Comparison of ENCODE assay signal across 1 cellular context in genomic region chr1:156123356-156124196, GRCh38.
TF ChIP-seq lines count a peak whose summit lies in the region.

No MANE protein-coding gene starts in this region.

TF ChIP-seq in HepG2, 621 proteins besides CTCF, POLR2A, EP300 and RAD21 (continued from another document and continues in another):
- TF ChIP-seq, protein P1, sequence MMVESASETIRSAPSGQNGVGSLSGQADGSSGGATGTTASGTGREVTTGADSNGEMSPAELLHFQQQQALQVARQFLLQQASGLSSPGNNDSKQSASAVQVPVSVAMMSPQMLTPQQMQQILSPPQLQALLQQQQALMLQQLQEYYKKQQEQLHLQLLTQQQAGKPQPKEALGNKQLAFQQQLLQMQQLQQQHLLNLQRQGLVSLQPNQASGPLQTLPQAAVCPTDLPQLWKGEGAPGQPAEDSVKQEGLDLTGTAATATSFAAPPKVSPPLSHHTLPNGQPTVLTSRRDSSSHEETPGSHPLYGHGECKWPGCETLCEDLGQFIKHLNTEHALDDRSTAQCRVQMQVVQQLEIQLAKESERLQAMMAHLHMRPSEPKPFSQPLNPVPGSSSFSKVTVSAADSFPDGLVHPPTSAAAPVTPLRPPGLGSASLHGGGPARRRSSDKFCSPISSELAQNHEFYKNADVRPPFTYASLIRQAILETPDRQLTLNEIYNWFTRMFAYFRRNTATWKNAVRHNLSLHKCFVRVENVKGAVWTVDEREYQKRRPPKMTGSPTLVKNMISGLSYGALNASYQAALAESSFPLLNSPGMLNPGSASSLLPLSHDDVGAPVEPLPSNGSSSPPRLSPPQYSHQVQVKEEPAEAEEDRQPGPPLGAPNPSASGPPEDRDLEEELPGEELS (CRISPR knock-in tag; IDR thresholded peaks at IDR 0.05), result peak; percentile 75
- TF ChIP-seq ZBTB20 (CRISPR knock-in tag; IDR thresholded peaks at IDR 0.05; ENCODE audit: borderline replicate concordance, low read depth) (0 out of 2 replicates have a peak, but pooled peaks have one; percentile 23), ETV5 (CRISPR knock-in tag; IDR thresholded peaks at IDR 0.05; ENCODE audit: borderline replicate concordance) (no peak), EEA1 (CRISPR knock-in tag; IDR thresholded peaks at IDR 0.05; ENCODE audit: borderline replicate concordance) (no peak), RAD51 (IDR thresholded peaks at IDR 0.05; ENCODE audit: borderline replicate concordance) (no peak), SIN3B (IDR thresholded peaks at IDR 0.05; ENCODE audit: low read length) (no peak), KAT2B (IDR thresholded peaks at IDR 0.05; ENCODE audit: borderline replicate concordance, low read depth, low read length) (no peak), SYNCRIP (IDR thresholded peaks at IDR 0.05; ENCODE audit: insufficient read depth, low read depth, low read length) (no peak), ZSCAN30 (CRISPR knock-in tag; IDR thresholded peaks at IDR 0.05) (no peak), SOX13 (IDR thresholded peaks at IDR 0.05) (no peak), SOX13 (CRISPR knock-in tag; conservative IDR thresholded peaks at IDR 0.05 in 1 of 2, IDR thresholded peaks at IDR 0.05 in 1 of 2) (peak in 1 of 2 experiments; percentile 83; a peak in 2 of 4 replicates), SP1 (IDR thresholded peaks at IDR 0.05) (no peak), SP1 (CRISPR knock-in tag; IDR thresholded peaks at IDR 0.05) (no peak), HOXA7 (CRISPR knock-in tag; IDR thresholded peaks at IDR 0.05) (no peak), TCF7 (IDR thresholded peaks at IDR 0.05; ENCODE audit: low read depth) (no peak), ZNF609 (CRISPR knock-in tag; IDR thresholded peaks at IDR 0.05; ENCODE audit: borderline replicate concordance) (peak; percentile 37; the same call in 1 of the 2 replicates), U2AF2 (IDR thresholded peaks at IDR 0.05; ENCODE audit: low read depth, low read length) (no peak), ARID3A (IDR thresholded peaks at IDR 0.05; ENCODE audit: low read depth, low read length) (no peak), HIVEP1 (CRISPR knock-in tag; IDR thresholded peaks at IDR 0.05) (no peak), ZNF567 (CRISPR knock-in tag; IDR thresholded peaks at IDR 0.05; ENCODE audit: borderline replicate concordance) (no peak), REPIN1 (CRISPR knock-in tag; IDR thresholded peaks at IDR 0.05; ENCODE audit: borderline replicate concordance, low read depth) (no peak), MIER3 (CRISPR knock-in tag; IDR thresholded peaks at IDR 0.05; ENCODE audit: borderline replicate concordance) (peak; percentile 73; the same call in 1 of the 2 replicates)
- TF ChIP-seq, protein P2, sequence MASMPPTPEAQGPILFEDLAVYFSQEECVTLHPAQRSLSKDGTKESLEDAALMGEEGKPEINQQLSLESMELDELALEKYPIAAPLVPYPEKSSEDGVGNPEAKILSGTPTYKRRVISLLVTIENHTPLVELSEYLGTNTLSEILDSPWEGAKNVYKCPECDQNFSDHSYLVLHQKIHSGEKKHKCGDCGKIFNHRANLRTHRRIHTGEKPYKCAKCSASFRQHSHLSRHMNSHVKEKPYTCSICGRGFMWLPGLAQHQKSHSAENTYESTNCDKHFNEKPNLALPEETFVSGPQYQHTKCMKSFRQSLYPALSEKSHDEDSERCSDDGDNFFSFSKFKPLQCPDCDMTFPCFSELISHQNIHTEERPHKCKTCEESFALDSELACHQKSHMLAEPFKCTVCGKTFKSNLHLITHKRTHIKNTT (CRISPR knock-in tag; IDR thresholded peaks at IDR 0.05), result no peak
- TF ChIP-seq, protein P3, sequence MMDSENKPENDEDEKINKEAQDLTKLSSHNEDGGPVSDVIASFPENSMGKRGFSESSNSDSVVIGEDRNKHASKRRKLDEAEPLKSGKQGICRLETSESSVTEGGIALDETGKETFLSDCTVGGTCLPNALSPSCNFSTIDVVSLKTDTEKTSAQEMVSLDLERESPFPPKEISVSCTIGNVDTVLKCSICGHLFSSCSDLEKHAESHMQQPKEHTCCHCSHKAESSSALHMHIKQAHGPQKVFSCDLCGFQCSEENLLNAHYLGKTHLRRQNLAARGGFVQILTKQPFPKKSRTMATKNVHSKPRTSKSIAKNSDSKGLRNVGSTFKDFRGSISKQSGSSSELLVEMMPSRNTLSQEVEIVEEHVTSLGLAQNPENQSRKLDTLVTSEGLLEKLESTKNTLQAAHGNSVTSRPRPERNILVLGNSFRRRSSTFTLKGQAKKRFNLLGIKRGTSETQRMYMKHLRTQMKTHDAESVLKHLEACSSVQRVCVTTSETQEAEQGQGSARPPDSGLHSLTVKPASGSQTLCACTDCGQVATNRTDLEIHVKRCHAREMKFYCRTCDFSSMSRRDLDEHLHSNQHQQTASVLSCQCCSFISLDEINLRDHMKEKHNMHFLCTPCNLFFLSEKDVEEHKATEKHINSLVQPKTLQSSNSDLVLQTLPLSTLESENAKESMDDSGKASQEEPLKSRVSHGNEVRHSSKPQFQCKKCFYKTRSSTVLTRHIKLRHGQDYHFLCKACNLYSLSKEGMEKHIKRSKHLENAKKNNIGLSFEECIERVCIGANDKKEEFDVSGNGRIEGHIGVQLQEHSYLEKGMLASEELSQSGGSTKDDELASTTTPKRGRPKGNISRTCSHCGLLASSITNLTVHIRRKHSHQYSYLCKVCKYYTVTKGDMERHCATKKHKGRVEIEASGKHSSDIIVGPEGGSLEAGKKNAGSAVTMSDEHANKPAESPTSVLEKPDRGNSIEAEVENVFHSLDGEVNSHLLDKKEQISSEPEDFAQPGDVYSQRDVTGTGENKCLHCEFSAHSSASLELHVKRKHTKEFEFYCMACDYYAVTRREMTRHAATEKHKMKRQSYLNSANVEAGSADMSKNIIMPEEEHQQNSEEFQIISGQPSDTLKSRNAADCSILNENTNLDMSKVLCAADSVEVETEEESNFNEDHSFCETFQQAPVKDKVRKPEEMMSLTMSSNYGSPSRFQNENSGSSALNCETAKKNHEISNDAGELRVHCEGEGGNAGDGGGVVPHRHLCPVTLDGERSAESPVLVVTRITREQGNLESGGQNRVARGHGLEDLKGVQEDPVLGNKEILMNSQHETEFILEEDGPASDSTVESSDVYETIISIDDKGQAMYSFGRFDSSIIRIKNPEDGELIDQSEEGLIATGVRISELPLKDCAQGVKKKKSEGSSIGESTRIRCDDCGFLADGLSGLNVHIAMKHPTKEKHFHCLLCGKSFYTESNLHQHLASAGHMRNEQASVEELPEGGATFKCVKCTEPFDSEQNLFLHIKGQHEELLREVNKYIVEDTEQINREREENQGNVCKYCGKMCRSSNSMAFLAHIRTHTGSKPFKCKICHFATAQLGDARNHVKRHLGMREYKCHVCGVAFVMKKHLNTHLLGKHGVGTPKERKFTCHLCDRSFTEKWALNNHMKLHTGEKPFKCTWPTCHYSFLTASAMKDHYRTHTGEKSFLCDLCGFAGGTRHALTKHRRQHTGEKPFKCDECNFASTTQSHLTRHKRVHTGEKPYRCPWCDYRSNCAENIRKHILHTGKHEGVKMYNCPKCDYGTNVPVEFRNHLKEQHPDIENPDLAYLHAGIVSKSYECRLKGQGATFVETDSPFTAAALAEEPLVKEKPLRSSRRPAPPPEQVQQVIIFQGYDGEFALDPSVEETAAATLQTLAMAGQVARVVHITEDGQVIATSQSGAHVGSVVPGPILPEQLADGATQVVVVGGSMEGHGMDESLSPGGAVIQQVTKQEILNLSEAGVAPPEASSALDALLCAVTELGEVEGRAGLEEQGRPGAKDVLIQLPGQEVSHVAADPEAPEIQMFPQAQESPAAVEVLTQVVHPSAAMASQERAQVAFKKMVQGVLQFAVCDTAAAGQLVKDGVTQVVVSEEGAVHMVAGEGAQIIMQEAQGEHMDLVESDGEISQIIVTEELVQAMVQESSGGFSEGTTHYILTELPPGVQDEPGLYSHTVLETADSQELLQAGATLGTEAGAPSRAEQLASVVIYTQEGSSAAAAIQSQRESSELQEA (CRISPR knock-in tag; IDR thresholded peaks at IDR 0.05; ENCODE audit: not compliant biosample characterization), result no peak
- TF ChIP-seq, protein P4, sequence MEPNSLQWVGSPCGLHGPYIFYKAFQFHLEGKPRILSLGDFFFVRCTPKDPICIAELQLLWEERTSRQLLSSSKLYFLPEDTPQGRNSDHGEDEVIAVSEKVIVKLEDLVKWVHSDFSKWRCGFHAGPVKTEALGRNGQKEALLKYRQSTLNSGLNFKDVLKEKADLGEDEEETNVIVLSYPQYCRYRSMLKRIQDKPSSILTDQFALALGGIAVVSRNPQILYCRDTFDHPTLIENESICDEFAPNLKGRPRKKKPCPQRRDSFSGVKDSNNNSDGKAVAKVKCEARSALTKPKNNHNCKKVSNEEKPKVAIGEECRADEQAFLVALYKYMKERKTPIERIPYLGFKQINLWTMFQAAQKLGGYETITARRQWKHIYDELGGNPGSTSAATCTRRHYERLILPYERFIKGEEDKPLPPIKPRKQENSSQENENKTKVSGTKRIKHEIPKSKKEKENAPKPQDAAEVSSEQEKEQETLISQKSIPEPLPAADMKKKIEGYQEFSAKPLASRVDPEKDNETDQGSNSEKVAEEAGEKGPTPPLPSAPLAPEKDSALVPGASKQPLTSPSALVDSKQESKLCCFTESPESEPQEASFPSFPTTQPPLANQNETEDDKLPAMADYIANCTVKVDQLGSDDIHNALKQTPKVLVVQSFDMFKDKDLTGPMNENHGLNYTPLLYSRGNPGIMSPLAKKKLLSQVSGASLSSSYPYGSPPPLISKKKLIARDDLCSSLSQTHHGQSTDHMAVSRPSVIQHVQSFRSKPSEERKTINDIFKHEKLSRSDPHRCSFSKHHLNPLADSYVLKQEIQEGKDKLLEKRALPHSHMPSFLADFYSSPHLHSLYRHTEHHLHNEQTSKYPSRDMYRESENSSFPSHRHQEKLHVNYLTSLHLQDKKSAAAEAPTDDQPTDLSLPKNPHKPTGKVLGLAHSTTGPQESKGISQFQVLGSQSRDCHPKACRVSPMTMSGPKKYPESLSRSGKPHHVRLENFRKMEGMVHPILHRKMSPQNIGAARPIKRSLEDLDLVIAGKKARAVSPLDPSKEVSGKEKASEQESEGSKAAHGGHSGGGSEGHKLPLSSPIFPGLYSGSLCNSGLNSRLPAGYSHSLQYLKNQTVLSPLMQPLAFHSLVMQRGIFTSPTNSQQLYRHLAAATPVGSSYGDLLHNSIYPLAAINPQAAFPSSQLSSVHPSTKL (CRISPR knock-in tag; IDR thresholded peaks at IDR 0.05), result peak; percentile 70; the same call in 1 of the 2 replicates
- TF ChIP-seq, protein P5, sequence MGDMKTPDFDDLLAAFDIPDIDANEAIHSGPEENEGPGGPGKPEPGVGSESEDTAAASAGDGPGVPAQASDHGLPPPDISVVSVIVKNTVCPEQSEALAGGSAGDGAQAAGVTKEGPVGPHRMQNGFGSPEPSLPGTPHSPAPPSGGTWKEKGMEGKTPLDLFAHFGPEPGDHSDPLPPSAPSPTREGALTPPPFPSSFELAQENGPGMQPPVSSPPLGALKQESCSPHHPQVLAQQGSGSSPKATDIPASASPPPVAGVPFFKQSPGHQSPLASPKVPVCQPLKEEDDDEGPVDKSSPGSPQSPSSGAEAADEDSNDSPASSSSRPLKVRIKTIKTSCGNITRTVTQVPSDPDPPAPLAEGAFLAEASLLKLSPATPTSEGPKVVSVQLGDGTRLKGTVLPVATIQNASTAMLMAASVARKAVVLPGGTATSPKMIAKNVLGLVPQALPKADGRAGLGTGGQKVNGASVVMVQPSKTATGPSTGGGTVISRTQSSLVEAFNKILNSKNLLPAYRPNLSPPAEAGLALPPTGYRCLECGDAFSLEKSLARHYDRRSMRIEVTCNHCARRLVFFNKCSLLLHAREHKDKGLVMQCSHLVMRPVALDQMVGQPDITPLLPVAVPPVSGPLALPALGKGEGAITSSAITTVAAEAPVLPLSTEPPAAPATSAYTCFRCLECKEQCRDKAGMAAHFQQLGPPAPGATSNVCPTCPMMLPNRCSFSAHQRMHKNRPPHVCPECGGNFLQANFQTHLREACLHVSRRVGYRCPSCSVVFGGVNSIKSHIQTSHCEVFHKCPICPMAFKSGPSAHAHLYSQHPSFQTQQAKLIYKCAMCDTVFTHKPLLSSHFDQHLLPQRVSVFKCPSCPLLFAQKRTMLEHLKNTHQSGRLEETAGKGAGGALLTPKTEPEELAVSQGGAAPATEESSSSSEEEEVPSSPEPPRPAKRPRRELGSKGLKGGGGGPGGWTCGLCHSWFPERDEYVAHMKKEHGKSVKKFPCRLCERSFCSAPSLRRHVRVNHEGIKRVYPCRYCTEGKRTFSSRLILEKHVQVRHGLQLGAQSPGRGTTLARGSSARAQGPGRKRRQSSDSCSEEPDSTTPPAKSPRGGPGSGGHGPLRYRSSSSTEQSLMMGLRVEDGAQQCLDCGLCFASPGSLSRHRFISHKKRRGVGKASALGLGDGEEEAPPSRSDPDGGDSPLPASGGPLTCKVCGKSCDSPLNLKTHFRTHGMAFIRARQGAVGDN (CRISPR knock-in tag; IDR thresholded peaks at IDR 0.05), result peak; percentile 95
